ENCODE assay signal across 27 cellular contexts in genomic region chr12:2454778-2455177, GRCh38.
"Had no signal": no experiment of that assay in that cellular context is flagged by ENCODE, and none has a peak within 500 bp of the region (broad histone marks: within the 10 kb centered on the region; RNA-seq: fewer than 3 reads in every experiment).

No MANE protein-coding gene starts in this region.

- H3K9me3 ChIP-seq: left ventricle myocardium inferior, neutrophil, psoas muscle, right lobe of liver, stomach, testis, thyroid gland, transverse colon, upper lobe of left lung, uterus had no signal

- DNase-seq: hypothalamus; islet precursor cell; left ventricle myocardium inferior; mesendoderm; naive B cell; natural killer cell; nephron progenitor cell; occipital lobe; psoas muscle; right lobe of liver; stimulated activated CD4-positive, alpha-beta T cell treated with anti-CD3 and anti-CD28 coated beads, Interleukin-12 subunit alpha, Interleukin-12 subunit beta, amount 100 ng/mL, for 4 hours; stimulated activated CD4-positive, alpha-beta T cell treated with anti-CD3 and anti-CD28 coated beads, Interleukin-15, amount 100 ng/mL, for 24 hours; stimulated activated CD4-positive, alpha-beta T cell treated with anti-CD3 and anti-CD28 coated beads, Interleukin-2, amount 100 ng/mL, for 24 hours; stimulated activated CD4-positive, alpha-beta T cell treated with anti-CD3 and anti-CD28 coated beads, Interleukin-4, amount 100 ng/mL, for 1 hour; stimulated activated naive B cell treated with anti-CD40 and anti-IgM and Interleukin-4, amounts not matched to agents 10 μg/mL and 1 μg/mL and 100 μg/mL, for 72 hours; stimulated activated naive CD8-positive, alpha-beta T cell treated with anti-CD3 and anti-CD28 coated beads, Interleukin-15, Interleukin-2, amounts not matched to agents 100 U/mL and 50 U/mL, for 24 hours; stomach; testis; thyroid gland; transverse colon; upper lobe of left lung; uterus had no signal

- H3K27me3 ChIP-seq: neural progenitor cell, neutrophil, right lobe of liver, stomach, testis, thyroid gland, transverse colon, upper lobe of left lung, uterus had no signal

- H3K9ac ChIP-seq: neural progenitor cell, parathyroid adenoma had no signal

- H3K27ac ChIP-seq: neural progenitor cell, neutrophil, parathyroid adenoma, psoas muscle, right lobe of liver, skin epidermis, stomach, testis, thyroid gland, transverse colon, upper lobe of left lung, uterus had no signal

- H3K4me1 ChIP-seq: parathyroid adenoma, psoas muscle, right lobe of liver, stomach, testis, transverse colon, uterus had no signal

- H3K4me3 ChIP-seq: left ventricle myocardium inferior, lung, neural progenitor cell, psoas muscle, right lobe of liver, skin epidermis, stomach, testis, thyroid gland, transverse colon, upper lobe of left lung, uterus had no signal

- ATAC-seq: natural killer cell; psoas muscle; right lobe of liver; stimulated activated naive B cell treated with anti-CD40 and anti-IgM and Interleukin-4, amounts not matched to agents 10 μg/mL and 1 μg/mL and 100 μg/mL, for 72 hours; stimulated activated naive CD8-positive, alpha-beta T cell treated with anti-CD3 and anti-CD28 coated beads, Interleukin-15, Interleukin-2, amounts not matched to agents 100 U/mL and 50 U/mL, for 24 hours had no signal

- H3K36me3 ChIP-seq: neural progenitor cell, neutrophil, right lobe of liver, thyroid gland, transverse colon, upper lobe of left lung, uterus had no signal

- H3K4me2 ChIP-seq: neural progenitor cell had no signal
